ENCODE assay signal across 8 cellular contexts in the genomic region with DNA sequence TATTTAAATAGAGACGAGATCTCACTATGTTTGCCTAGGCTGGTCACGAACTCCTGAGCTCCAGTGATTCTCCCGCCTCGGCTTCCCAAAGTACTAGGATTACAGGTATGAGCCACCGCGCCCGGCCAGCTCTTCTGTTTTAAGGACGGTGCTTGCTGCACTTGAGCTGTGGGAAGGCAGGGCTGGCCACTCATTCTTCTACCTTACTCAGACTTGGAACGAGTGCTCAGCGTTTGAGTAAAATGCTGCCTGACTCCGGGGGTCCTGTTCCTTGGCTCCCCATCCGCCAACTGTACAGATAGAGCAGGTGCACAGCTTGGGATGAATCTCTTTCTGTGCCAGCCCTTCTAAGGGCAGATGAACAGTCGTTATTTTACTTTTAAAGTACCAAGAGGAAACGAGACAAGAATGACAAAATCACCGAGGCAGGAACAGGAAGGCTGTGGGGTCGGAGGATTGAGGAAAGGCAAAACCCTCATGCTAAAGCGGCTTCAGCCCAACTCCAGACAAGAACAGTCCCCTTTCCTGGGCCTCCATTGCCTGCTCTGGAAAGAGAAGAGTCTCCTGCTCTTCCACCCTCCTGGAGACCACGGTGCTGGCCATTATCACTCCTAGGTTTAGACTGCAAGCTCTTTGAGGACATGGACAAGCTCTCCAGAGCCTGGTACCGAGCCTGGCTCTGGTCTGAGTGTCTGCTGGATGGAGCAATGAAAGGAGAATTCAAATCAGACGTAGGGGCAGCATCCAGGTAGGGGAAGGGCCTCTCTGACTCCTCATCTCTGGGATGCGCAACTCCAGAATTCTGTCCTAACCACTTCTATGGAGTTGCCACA. TPM values are rescaled to one million over a fixed set of nuclear protein-coding genes. Genes with fewer than 3 reads are reported as not detected.
A peak's percentile ranks its signal among the peaks of the same experiment; 100 is the strongest.
DNase-seq lines count a peak whose midpoint lies in the region; ATAC-seq, FAIRE-seq and TF ChIP-seq lines count a peak whose summit lies in the region.

No MANE protein-coding gene starts in this region.

- intact Hi-C loops in activated T-helper 1 cell treated with anti-CD3 and anti-CD28 coated beads, Interleukin-12 subunit alpha, Interleukin-12 subunit beta, Interleukin-2, Interleukin-4 antibody, amounts not matched to agents 30 ng/mL and 10 ng/mL and 1 ng/mL, durations not matched to agents 14 hours and 24 hours and 36 hours (cut with micrococcal nuclease), result loop anchor here (1.0 to 10.0 kb wide), 4 partner anchors 37 to 335 kb away; a partner anchor contains a TSS
- intact Hi-C loops in kidney (cut with DNase I), result no loop called here

- H3K9me3 Mint-ChIP-seq in HFFc6, result no peaks in the 10 kb centered on the region
- H3K9me3 Mint-ChIP-seq in activated T-helper 1 cell treated with anti-CD3 and anti-CD28 coated beads, Interleukin-12 subunit alpha, Interleukin-12 subunit beta, Interleukin-2, Interleukin-4 antibody, amounts not matched to agents 30 ng/mL and 10 ng/mL and 1 ng/mL, durations not matched to agents 14 hours and 24 hours and 36 hours, result no peaks in the 10 kb centered on the region

- H3K9ac ChIP-seq in kidney (ENCODE audit: low read length in 2 of 2), result peak overlapping the region in 1 of 2 donors; percentile 71

- FAIRE-seq in kidney (lab: Jason Lieb, UNC), result no peak

- no peak for ATAC-seq in thoracic aorta (ENCODE audit: insufficient number of reproducible peaks, low FRiP score, low read depth)
- no peak for ATAC-seq in HG02610 (IDR thresholded peaks at IDR 0.05; ENCODE audit: unreplicated experiment)

- H3K27me3 Mint-ChIP-seq in HFFc6 (ENCODE audit: insufficient read depth), result no peaks in the 10 kb centered on the region; the same call in 1 of the 2 replicates
- no peaks in the 10 kb centered on the region for H3K27me3 Mint-ChIP-seq in activated T-helper 1 cell treated with anti-CD3 and anti-CD28 coated beads, Interleukin-12 subunit alpha, Interleukin-12 subunit beta, Interleukin-2, Interleukin-4 antibody, amounts not matched to agents 30 ng/mL and 10 ng/mL and 1 ng/mL, durations not matched to agents 14 hours and 24 hours and 36 hours (ENCODE audit: insufficient read depth)

- H3K4me3 ChIP-seq in kidney (ENCODE audit: low read length in 2 of 2) (peak overlapping the region; percentile 64 to 75), thoracic aorta (peak overlapping the region; percentile 90)

- H3K4me1 Mint-ChIP-seq in HFFc6 (ENCODE audit: low read depth), result peaks cover 41% of the 10 kb centered on the region
- H3K4me1 Mint-ChIP-seq in activated T-helper 1 cell treated with anti-CD3 and anti-CD28 coated beads, Interleukin-12 subunit alpha, Interleukin-12 subunit beta, Interleukin-2, Interleukin-4 antibody, amounts not matched to agents 30 ng/mL and 10 ng/mL and 1 ng/mL, durations not matched to agents 14 hours and 24 hours and 36 hours (ENCODE audit: low read depth), result peaks cover 52% of the 10 kb centered on the region

- H3K36me3 Mint-ChIP-seq in HFFc6 (ENCODE audit: low read depth), result no peaks in the 10 kb centered on the region
- peaks cover 19% of the 10 kb centered on the region for H3K36me3 Mint-ChIP-seq in activated T-helper 1 cell treated with anti-CD3 and anti-CD28 coated beads, Interleukin-12 subunit alpha, Interleukin-12 subunit beta, Interleukin-2, Interleukin-4 antibody, amounts not matched to agents 30 ng/mL and 10 ng/mL and 1 ng/mL, durations not matched to agents 14 hours and 24 hours and 36 hours (ENCODE audit: low read depth)

- H3K4me1 ChIP-seq in kidney (ENCODE audit: control insufficient read depth in 1 of 2, insufficient read depth in 1 of 2, low read depth in 1 of 2, low read length in 2 of 2) (peaks cover 8 to 17% of the 10 kb centered on the region in 2 donors), thoracic aorta (ENCODE audit: control insufficient read depth in 1 of 2, low read depth in 2 of 2) (peaks cover 17 to 38% of the 10 kb centered on the region in 2 donors)

- peaks cover 7 to 8% of the 10 kb centered on the region in 2 donors for H3K36me3 ChIP-seq in kidney (ENCODE audit: control insufficient read depth in 1 of 2, insufficient read depth in 2 of 2, low read length in 2 of 2)
- H3K36me3 ChIP-seq in thoracic aorta, result peaks cover 11% of the 10 kb centered on the region

- peak overlapping the region; percentile 53 for H3K27ac Mint-ChIP-seq in HFFc6
- H3K27ac Mint-ChIP-seq in activated T-helper 1 cell treated with anti-CD3 and anti-CD28 coated beads, Interleukin-12 subunit alpha, Interleukin-12 subunit beta, Interleukin-2, Interleukin-4 antibody, amounts not matched to agents 30 ng/mL and 10 ng/mL and 1 ng/mL, durations not matched to agents 14 hours and 24 hours and 36 hours, result peak overlapping the region; percentile 97

- H3K27ac ChIP-seq in kidney (ENCODE audit: low read depth in 2 of 2, low read length in 2 of 2) (peak overlapping the region in 1 of 2 donors; percentile 73), thoracic aorta (peak overlapping the region; percentile 99 to 100)

- no peaks in the 10 kb centered on the region for H3K27me3 ChIP-seq in thoracic aorta (replicated peaks; ENCODE audit: insufficient read depth)

- no peaks in the 10 kb centered on the region for H3K9me3 ChIP-seq in kidney (ENCODE audit: control insufficient read depth in 1 of 2, low read length in 2 of 2)
- H3K9me3 ChIP-seq in thoracic aorta, result no peaks in the 10 kb centered on the region

- peak; percentile 40 for DNase-seq in Ammon's horn (ENCODE audit: low spot score)
- DNase-seq in HFFc6, result no peak
- DNase-seq in activated T-helper 1 cell treated with anti-CD3 and anti-CD28 coated beads, Interleukin-12 subunit alpha, Interleukin-12 subunit beta, Interleukin-2, Interleukin-4 antibody, amounts not matched to agents 30 ng/mL and 10 ng/mL and 1 ng/mL, durations not matched to agents 14 hours and 24 hours and 36 hours (ENCODE audit: low spot score), result no peak
- DNase-seq in kidney, result peak; percentile 75
- no peak for DNase-seq in thoracic aorta (ENCODE audit: low spot score)
- no peak for DNase-seq in NCI-H2227 treated with DMSO at 0.1 percent for 48 hours (lab: John Stamatoyannopoulos, UW)
- no peak for DNase-seq in NCI-H226

- no peak for TF ChIP-seq CTCF in HFFc6 (IDR thresholded peaks at IDR 0.05)
- TF ChIP-seq CTCF in kidney (IDR thresholded peaks at IDR 0.05; ENCODE audit: borderline replicate concordance, extremely low read depth, insufficient read depth), result no peak
- no peak for TF ChIP-seq CTCF in thoracic aorta (IDR thresholded peaks at IDR 0.05)

- H3K4me3 Mint-ChIP-seq in HFFc6, result peak overlapping the region; percentile 83
- H3K4me3 Mint-ChIP-seq in activated T-helper 1 cell treated with anti-CD3 and anti-CD28 coated beads, Interleukin-12 subunit alpha, Interleukin-12 subunit beta, Interleukin-2, Interleukin-4 antibody, amounts not matched to agents 30 ng/mL and 10 ng/mL and 1 ng/mL, durations not matched to agents 14 hours and 24 hours and 36 hours, result peak overlapping the region; percentile 95

RNA-seq across cellular contexts. Expression of a gene that starts 1.0 kb away (rescaled TPM):
- total RNA-seq in HFFc6 (2021; fragmentation: NEBNext Ultra II Directional; extraction: Animal tissue kit (Norgen Biotek cat#: 25700)), result 100 to 1,000 TPM in 3 of 6 experiments, 10 to 100 TPM in 3; 90.4 to 104 (median 100.0) TPM
- total RNA-seq in activated T-helper 1 cell treated with anti-CD3 and anti-CD28 coated beads, Interleukin-12 subunit alpha, Interleukin-12 subunit beta, Interleukin-2, Interleukin-4 antibody, amounts not matched to agents 30 ng/mL and 10 ng/mL and 1 ng/mL, durations not matched to agents 14 hours and 24 hours and 36 hours, result 146 and 154 TPM in 2 replicates
- 199 TPM for total RNA-seq in kidney
- 41.7 TPM for polyA plus RNA-seq in kidney (ENCODE audit: insufficient read depth, low read depth, low replicate concordance)
- 1,000 to 10,000 TPM; 1,125 to 1,215 TPM for total RNA-seq in thoracic aorta

RNA-seq across cellular contexts. Expression of a gene that starts 37.1 kb away (rescaled TPM):
- total RNA-seq in HFFc6 (2021; fragmentation: NEBNext Ultra II Directional; extraction: Animal tissue kit (Norgen Biotek cat#: 25700)), result 10 to 100 TPM in 2 of 6 experiments, 1 to 10 TPM in 4; 8.6 to 11.5 (median 9.8) TPM
- 5.0 TPM in 2 replicates for total RNA-seq in activated T-helper 1 cell treated with anti-CD3 and anti-CD28 coated beads, Interleukin-12 subunit alpha, Interleukin-12 subunit beta, Interleukin-2, Interleukin-4 antibody, amounts not matched to agents 30 ng/mL and 10 ng/mL and 1 ng/mL, durations not matched to agents 14 hours and 24 hours and 36 hours
- total RNA-seq in kidney, result 26.5 TPM
- polyA plus RNA-seq in kidney (ENCODE audit: insufficient read depth, low read depth, low replicate concordance), result 39.7 TPM
- total RNA-seq in thoracic aorta, result 10 to 100 TPM in 1 of 2 donors, 1 to 10 TPM in 1; 9.5 to 20.8 TPM

RNA-seq across cellular contexts. Expression of a gene that starts 51.1 kb away (rescaled TPM):
- 10 to 100 TPM; 32.1 to 40.8 (median 38.4) TPM for total RNA-seq in HFFc6 (2021; fragmentation: NEBNext Ultra II Directional; extraction: Animal tissue kit (Norgen Biotek cat#: 25700))
- total RNA-seq in activated T-helper 1 cell treated with anti-CD3 and anti-CD28 coated beads, Interleukin-12 subunit alpha, Interleukin-12 subunit beta, Interleukin-2, Interleukin-4 antibody, amounts not matched to agents 30 ng/mL and 10 ng/mL and 1 ng/mL, durations not matched to agents 14 hours and 24 hours and 36 hours, result 102 and 111 TPM in 2 replicates
- total RNA-seq in kidney, result 52.0 TPM
- polyA plus RNA-seq in kidney (ENCODE audit: insufficient read depth, low read depth, low replicate concordance), result 11.7 TPM
- 10 to 100 TPM; 42.9 to 73.5 TPM for total RNA-seq in thoracic aorta

RNA-seq across cellular contexts. Expression of a gene that starts 56.1 kb away (rescaled TPM):
- total RNA-seq in HFFc6 (2021; fragmentation: NEBNext Ultra II Directional; extraction: Animal tissue kit (Norgen Biotek cat#: 25700)), result 10 to 100 TPM; 37.8 to 44.6 (median 41.0) TPM
- 77.7 and 86.0 TPM in 2 replicates for total RNA-seq in activated T-helper 1 cell treated with anti-CD3 and anti-CD28 coated beads, Interleukin-12 subunit alpha, Interleukin-12 subunit beta, Interleukin-2, Interleukin-4 antibody, amounts not matched to agents 30 ng/mL and 10 ng/mL and 1 ng/mL, durations not matched to agents 14 hours and 24 hours and 36 hours
- total RNA-seq in kidney (42.8 TPM), thoracic aorta (10 to 100 TPM; 45.6 to 83.9 TPM)
- polyA plus RNA-seq in kidney (ENCODE audit: insufficient read depth, low read depth, low replicate concordance), result 12.8 TPM

Comparison
In these comparisons a context has a peak if more than half of its experiments do, and no peak if none do; other contexts are left out.
1. DNase-seq: peak in Ammon's horn (single experiment) and kidney (single experiment); none in HFFc6 (single experiment), activated T-helper 1 cell treated with anti-CD3 and anti-CD28 coated beads, Interleukin-12 subunit alpha, Interleukin-12 subunit beta, Interleukin-2, Interleukin-4 antibody, amounts not matched to agents 30 ng/mL and 10 ng/mL and 1 ng/mL, durations not matched to agents 14 hours and 24 hours and 36 hours (single experiment), thoracic aorta (single experiment), NCI-H2227 treated with DMSO at 0.1 percent for 48 hours (single experiment) and NCI-H226 (single experiment).